In the genomic region with DNA sequence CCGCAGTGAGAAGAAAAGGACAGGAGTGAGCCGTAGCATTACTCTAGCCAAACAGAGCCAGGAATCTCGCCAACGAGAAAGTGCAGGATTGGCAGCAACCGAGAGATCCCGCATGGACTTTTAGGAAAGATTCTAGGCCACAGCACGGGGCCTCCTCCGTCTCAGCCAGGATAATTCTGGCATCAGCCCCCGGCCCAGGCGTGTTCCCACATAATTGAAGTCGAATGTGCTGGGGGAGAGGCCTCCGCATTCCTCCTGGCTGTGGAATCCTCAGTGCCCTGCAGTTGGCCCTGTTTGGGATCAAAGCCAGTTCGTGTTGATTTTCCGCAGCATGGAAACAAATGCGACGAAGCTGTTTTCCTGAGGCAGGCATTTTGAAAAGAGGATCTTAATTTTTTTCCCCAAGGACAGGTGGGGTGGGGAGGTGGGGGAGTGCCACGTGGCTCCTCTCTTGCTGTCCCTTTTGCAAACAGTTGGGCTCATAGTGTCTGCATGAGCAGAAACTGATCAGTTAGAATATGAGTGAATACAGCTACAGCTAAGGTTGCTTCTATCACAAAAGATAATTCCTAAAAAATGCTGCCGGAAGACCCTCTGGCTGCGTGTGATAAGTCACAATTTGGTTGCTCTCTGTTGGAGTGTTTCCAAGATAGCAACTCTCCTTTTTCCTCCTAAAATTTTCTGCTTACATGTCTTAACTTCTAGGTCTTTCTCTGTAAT, we compare ENCODE assay signal across 9 cellular contexts. TPM values are rescaled to one million over a fixed set of nuclear protein-coding genes. Genes with fewer than 3 reads are reported as not detected.
A peak's percentile ranks its signal among the peaks of the same experiment; 100 is the strongest.
DNase-seq lines count a peak whose midpoint lies in the region; ATAC-seq and TF ChIP-seq lines count a peak whose summit lies in the region.
"Had no signal": no experiment of that assay in that cellular context is flagged by ENCODE, and none has a peak within 500 bp of the region (broad histone marks: within the 10 kb centered on the region; RNA-seq: fewer than 3 reads in every experiment).

No MANE protein-coding gene starts in this region.

- intact Hi-C loops in natural killer cell (cut with micrococcal nuclease), result no loop called here

- CTCF ChIA-PET in activated naive CD4-positive, alpha-beta T cell treated with anti-CD3 and anti-CD28 coated beads, Interleukin-2, amount 10 ng/mL, durations not matched to agents 7 days and 5 days (lab: Charles Lee), result interaction anchor here (1.2 kb wide), 1 partner anchor 240 kb away, joined by 5 read pairs; no protein-coding TSS in a partner anchor

- no peaks in the 10 kb centered on the region for H3K9me3 Mint-ChIP-seq in natural killer cell
- no peaks in the 10 kb centered on the region for H3K9me3 Mint-ChIP-seq in activated T-helper 17 cell treated with anti-CD3 and anti-CD28 coated beads, Interleukin-2, amount 50 U/mL, for 72 hours
- H3K9me3 Mint-ChIP-seq in activated naive CD4-positive, alpha-beta T cell treated with anti-CD3 and anti-CD28 coated beads, Interleukin-2, amount 10 ng/mL, durations not matched to agents 7 days and 5 days, result no peaks in the 10 kb centered on the region

- no peaks in the 10 kb centered on the region for H3K36me3 ChIP-seq in iPS-18a (ENCODE audit: control insufficient read depth, low read depth, low read length)

- peak overlapping the region; percentile 74 for H3K27ac ChIP-seq in iPS-18a (ENCODE audit: low read length)

- H3K36me3 Mint-ChIP-seq in natural killer cell, result no peaks in the 10 kb centered on the region
- peaks cover 7% of the 10 kb centered on the region for H3K36me3 Mint-ChIP-seq in activated T-helper 17 cell treated with anti-CD3 and anti-CD28 coated beads, Interleukin-2, amount 50 U/mL, for 72 hours (ENCODE audit: low read depth)
- peaks cover 7% of the 10 kb centered on the region for H3K36me3 Mint-ChIP-seq in activated naive CD4-positive, alpha-beta T cell treated with anti-CD3 and anti-CD28 coated beads, Interleukin-2, amount 10 ng/mL, durations not matched to agents 7 days and 5 days

- H3K27ac Mint-ChIP-seq in natural killer cell, result no peak overlapping the region
- no peak overlapping the region for H3K27ac Mint-ChIP-seq in activated T-helper 17 cell treated with anti-CD3 and anti-CD28 coated beads, Interleukin-2, amount 50 U/mL, for 72 hours
- H3K27ac Mint-ChIP-seq in activated naive CD4-positive, alpha-beta T cell treated with anti-CD3 and anti-CD28 coated beads, Interleukin-2, amount 10 ng/mL, durations not matched to agents 7 days and 5 days, result no peak overlapping the region

- TF ChIP-seq CTCF in cardiac fibroblast (IDR thresholded peaks at IDR 0.05; ENCODE audit: low read depth, low read length) (no peak), natural killer cell (IDR thresholded peaks at IDR 0.05) (no peak)

- H3K9me3 ChIP-seq in iPS-18a (ENCODE audit: control insufficient read depth, low read depth, low read length), result no peaks in the 10 kb centered on the region

- peaks cover 18% of the 10 kb centered on the region for H3K4me1 ChIP-seq in iPS-18a (ENCODE audit: control insufficient read depth, low read depth, low read length)

- in situ Hi-C loops in G401 (cut with HindIII; ENCODE audit: low sequenced_read_pairs), result no loop called here

- no peak for ATAC-seq in natural killer cell
- ATAC-seq in activated T-helper 17 cell treated with anti-CD3 and anti-CD28 coated beads, Interleukin-2, amount 50 U/mL, for 72 hours (replicated peaks), result no peak

- H3K4me3 Mint-ChIP-seq in natural killer cell, result no peak overlapping the region
- no peak overlapping the region for H3K4me3 Mint-ChIP-seq in activated T-helper 17 cell treated with anti-CD3 and anti-CD28 coated beads, Interleukin-2, amount 50 U/mL, for 72 hours
- H3K4me3 Mint-ChIP-seq in activated naive CD4-positive, alpha-beta T cell treated with anti-CD3 and anti-CD28 coated beads, Interleukin-2, amount 10 ng/mL, durations not matched to agents 7 days and 5 days, result no peak overlapping the region

- no peak overlapping the region for H3K4me3 ChIP-seq in cardiac fibroblast (replicated peaks in 1 of 2; ENCODE audit: low read depth in 2 of 2, low read length in 2 of 2)
- peak overlapping the region; percentile 1 for H3K4me3 ChIP-seq in iPS-18a (ENCODE audit: low read length)

- peak; percentile 79 for DNase-seq in G401 (ENCODE audit: low spot score)
- DNase-seq in cardiac fibroblast (ENCODE audit: low read depth in 2 of 2), result peak; percentile 39 to 94
- DNase-seq in renal cortical epithelial cell (ENCODE audit: low read depth), result peak; percentile 27
- DNase-seq in natural killer cell, result no peak
- DNase-seq in LoVo (ENCODE audit: low spot score), result no peak
- DNase-seq in activated naive CD4-positive, alpha-beta T cell treated with anti-CD3 and anti-CD28 coated beads, Interleukin-2, amount 10 ng/mL, durations not matched to agents 7 days and 5 days, result no peak
- DNase-seq: activated T-cell treated with anti-CD3 and anti-CD28 coated beads, Interleukin-2, amount 50 U/mL, for 48 hours had no signal

- peaks cover 6 to 7% of the 10 kb centered on the region in 2 donors for H3K4me1 Mint-ChIP-seq in natural killer cell
- H3K4me1 Mint-ChIP-seq in activated T-helper 17 cell treated with anti-CD3 and anti-CD28 coated beads, Interleukin-2, amount 50 U/mL, for 72 hours, result no peaks in the 10 kb centered on the region
- peaks cover 3% of the 10 kb centered on the region for H3K4me1 Mint-ChIP-seq in activated naive CD4-positive, alpha-beta T cell treated with anti-CD3 and anti-CD28 coated beads, Interleukin-2, amount 10 ng/mL, durations not matched to agents 7 days and 5 days

- no peaks in the 10 kb centered on the region for H3K27me3 ChIP-seq in iPS-18a (ENCODE audit: control insufficient read depth, insufficient read depth, low read length)

- no peaks in the 10 kb centered on the region for H3K27me3 Mint-ChIP-seq in natural killer cell (ENCODE audit: low read depth in 2 of 2)
- no peaks in the 10 kb centered on the region for H3K27me3 Mint-ChIP-seq in activated T-helper 17 cell treated with anti-CD3 and anti-CD28 coated beads, Interleukin-2, amount 50 U/mL, for 72 hours
- no peaks in the 10 kb centered on the region for H3K27me3 Mint-ChIP-seq in activated naive CD4-positive, alpha-beta T cell treated with anti-CD3 and anti-CD28 coated beads, Interleukin-2, amount 10 ng/mL, durations not matched to agents 7 days and 5 days

- peak overlapping the region; percentile 35 for H3K9ac ChIP-seq in iPS-18a (ENCODE audit: low read length)

RNA-seq across cellular contexts. Expression of a gene that starts 37.3 kb away (rescaled TPM):
- 11.3 and 22.7 TPM in 2 replicates for total RNA-seq in G401 (2014; rRNA removed; shearing (Covaris generic))
- total RNA-seq in renal cortical epithelial cell (7.8 and 59.4 TPM in 2 replicates), natural killer cell (10 to 100 TPM; 44.9 to 56.5 (median 51.5) TPM)
- 10 to 100 TPM; 40.4 to 54.7 TPM for total RNA-seq in activated T-helper 17 cell treated with anti-CD3 and anti-CD28 coated beads, Interleukin-2, amount 50 U/mL, for 72 hours

RNA-seq across cellular contexts. Expression of a gene that starts 49.4 kb away (rescaled TPM):
- total RNA-seq in G401 (2014; rRNA removed; shearing (Covaris generic)), result 15.8 and 17.0 TPM in 2 replicates
- 24.5 and 27.7 TPM in 2 replicates for total RNA-seq in renal cortical epithelial cell
- total RNA-seq in natural killer cell, result 10 to 100 TPM; 24.6 to 28.8 (median 27.8) TPM
- 10 to 100 TPM; 15.8 to 16.4 TPM for total RNA-seq in activated T-helper 17 cell treated with anti-CD3 and anti-CD28 coated beads, Interleukin-2, amount 50 U/mL, for 72 hours

RNA-seq across cellular contexts. Expression of a gene that starts 49.5 kb away (rescaled TPM):
- 28.0 and 39.2 TPM in 2 replicates for total RNA-seq in G401 (2014; rRNA removed; shearing (Covaris generic))
- total RNA-seq in renal cortical epithelial cell, result 8.2 and 24.4 TPM in 2 replicates
- 10 to 100 TPM; 19.0 to 29.0 (median 27.0) TPM for total RNA-seq in natural killer cell
- 10 to 100 TPM; 28.7 to 40.2 TPM for total RNA-seq in activated T-helper 17 cell treated with anti-CD3 and anti-CD28 coated beads, Interleukin-2, amount 50 U/mL, for 72 hours

Comparison
In these comparisons a context has a peak if more than half of its experiments do, and no peak if none do; other contexts are left out.
1. DNase-seq: peak in G401 (single experiment), cardiac fibroblast (2 of 2) and renal cortical epithelial cell (single experiment); none in natural killer cell (single experiment), LoVo (single experiment) and activated naive CD4-positive, alpha-beta T cell treated with anti-CD3 and anti-CD28 coated beads, Interleukin-2, amount 10 ng/mL, durations not matched to agents 7 days and 5 days (single experiment).